Comparison of ENCODE assay signal across 16 cellular contexts in genomic region chr9:133892193-133892920, GRCh38.
DNase-seq lines count a peak whose midpoint lies in the region; ATAC-seq, FAIRE-seq and TF ChIP-seq lines count a peak whose summit lies in the region.
"Had no signal": no experiment of that assay in that cellular context is flagged by ENCODE, and none has a peak within 500 bp of the region (broad histone marks: within the 10 kb centered on the region; RNA-seq: fewer than 3 reads in every experiment).

No MANE protein-coding gene starts in this region.

- DNase-seq in LNCaP clone FGC (ENCODE audit: low read depth) (peak; percentile 23), NCI-H510A (lab: John Stamatoyannopoulos, UW) (peak; percentile 89), H1 (ENCODE audit: low read depth in 1 of 2, low spot score in 2 of 2) (peak in 1 of 2 experiments; percentile 42), T-helper 17 cell (no peak), NCI-H1105 (lab: John Stamatoyannopoulos, UW) (no peak)
- no peak for DNase-seq in stimulated activated naive B cell treated with anti-CD40 and anti-IgM and Interleukin-4, amounts not matched to agents 10 μg/mL and 1 μg/mL and 100 μg/mL, for 72 hours
- DNase-seq: activated CD4-positive, alpha-beta T cell treated with anti-CD3 and anti-CD28 coated beads for 1 hour; activated T-cell treated with anti-CD3 and anti-CD28 coated beads, Interleukin-2, amount 50 U/mL, for 1 hour; CD4-positive, alpha-beta T cell; foreskin fibroblast; Karpas-422; NCI-H524 treated with DMSO at 0.1 percent for 48 hours; sigmoid colon had no signal

- peaks cover 0 to 39% (median 19%) of the 10 kb centered on the region in 4 experiments; a peak in 6 of 7 replicates for H3K4me1 ChIP-seq in H1 (replicated peaks in 1 of 4; ENCODE audit: control insufficient read depth in 3 of 4, insufficient read depth in 4 of 4, low read length in 3 of 4)
- H3K4me1 ChIP-seq: sigmoid colon had no signal

- no peaks in the 10 kb centered on the region for H4K20me1 ChIP-seq in H1 (replicated peaks in 1 of 2; ENCODE audit: control insufficient read depth in 1 of 2, insufficient read depth in 2 of 2, low read length in 2 of 2)

- no peak for FAIRE-seq in H1 (lab: Jason Lieb, UNC)

- peaks cover 14% of the 10 kb centered on the region for H3K79me1 ChIP-seq in H1 (ENCODE audit: low read depth, low read length)

- H2AK5ac ChIP-seq in H1 (ENCODE audit: low read depth, low read length): no peak overlapping the region

- no peak overlapping the region for H4K8ac ChIP-seq in H1 (ENCODE audit: extremely low read depth, insufficient read depth, low read length)

- H2BK20ac ChIP-seq in H1 (ENCODE audit: low read length): no peak overlapping the region

- no peak overlapping the region for H2BK120ac ChIP-seq in H1 (replicated peaks; ENCODE audit: low read depth, low read length)

- no peak overlapping the region for H3K9ac ChIP-seq in H1 (replicated peaks in 1 of 4; ENCODE audit: extremely low read depth in 1 of 4, low read depth in 3 of 4, low read length in 3 of 4)

- no peak for TF ChIP-seq POLR2A in H1 (IDR thresholded peaks at IDR 0.05; ENCODE audit: control extremely low read depth in 1 of 2, low read depth in 2 of 2, low read length in 2 of 2)

- WGBS in H1 (ENCODE audit: extremely low coverage in 1 of 2, insufficient coverage in 1 of 2, insufficient read length in 1 of 2, insufficient replicate concordance in 2 of 2, low coverage in 1 of 2, low lambda C conversion rate in 2 of 2, missing lambda C conversion rate in 1 of 2), 2 experiments: 78% methylated on average over 12 of the region's 17 CpGs; no CpG with 5 or more reads in 1 of the 2 experiments

- no peak overlapping the region for H4K5ac ChIP-seq in H1 (ENCODE audit: insufficient read length, low read depth, low read length)

- H3K4ac ChIP-seq in H1 (replicated peaks; ENCODE audit: insufficient read length, low read depth, low read length): no peak overlapping the region

- H3K9me3 ChIP-seq in H1 (ENCODE audit: insufficient read depth in 2 of 2, low read depth in 1 of 2, low read length in 1 of 2) (no peaks in the 10 kb centered on the region), T-helper 17 cell (ENCODE audit: control insufficient read depth, low read length, poor library complexity, severe bottlenecking) (no peaks in the 10 kb centered on the region)
- H3K9me3 ChIP-seq: sigmoid colon, suprapubic skin had no signal

- peak overlapping the region; percentile 22 for H2BK12ac ChIP-seq in H1 (ENCODE audit: low read depth, low read length)

- H3K23ac ChIP-seq in H1 (ENCODE audit: insufficient read length): no peak overlapping the region

- TF ChIP-seq EP300 in H1 (IDR thresholded peaks at IDR 0.05; ENCODE audit: borderline replicate concordance in 1 of 2, low read depth in 2 of 2, low read length in 2 of 2): no peak

- peaks cover 0 to 18% of the 10 kb centered on the region in 2 experiments; a peak in 1 of 4 replicates for H3K79me2 ChIP-seq in H1 (ENCODE audit: control insufficient read depth in 1 of 2, insufficient read depth in 2 of 2, low read length in 2 of 2)

- no peaks in the 10 kb centered on the region for H3K9me3 Mint-ChIP-seq in stimulated activated naive B cell treated with anti-CD40 and anti-IgM and Interleukin-4, amounts not matched to agents 10 μg/mL and 1 μg/mL and 100 μg/mL, for 72 hours
- H3K9me3 Mint-ChIP-seq: CD4-positive, alpha-beta T cell had no signal

- peaks cover 33 to 41% of the 10 kb centered on the region in 2 donors for H3K36me3 Mint-ChIP-seq in stimulated activated naive B cell treated with anti-CD40 and anti-IgM and Interleukin-4, amounts not matched to agents 10 μg/mL and 1 μg/mL and 100 μg/mL, for 72 hours
- no peaks in the 10 kb centered on the region for H3K36me3 Mint-ChIP-seq in T-helper 17 cell (ENCODE audit: low read depth)

- no peak overlapping the region for H3K4me2 ChIP-seq in H1 (ENCODE audit: insufficient read depth in 1 of 2, low read depth in 2 of 2, low read length in 2 of 2)

- TF ChIP-seq CTCF in LNCaP clone FGC (IDR thresholded peaks at IDR 0.05; ENCODE audit: control insufficient read depth, extremely low read depth, insufficient read depth) (no peak), H1 (IDR thresholded peaks at IDR 0.05; ENCODE audit: control extremely low read depth in 1 of 3, insufficient read depth in 1 of 3, low read depth in 1 of 3, low read length in 3 of 3) (no peak)

- H3K27me3 Mint-ChIP-seq in stimulated activated naive B cell treated with anti-CD40 and anti-IgM and Interleukin-4, amounts not matched to agents 10 μg/mL and 1 μg/mL and 100 μg/mL, for 72 hours: no peaks in the 10 kb centered on the region
- no peaks in the 10 kb centered on the region for H3K27me3 Mint-ChIP-seq in T-helper 17 cell
- H3K27me3 Mint-ChIP-seq: CD4-positive, alpha-beta T cell had no signal

- peaks cover 32 to 58% of the 10 kb centered on the region in 2 donors for H3K4me1 Mint-ChIP-seq in stimulated activated naive B cell treated with anti-CD40 and anti-IgM and Interleukin-4, amounts not matched to agents 10 μg/mL and 1 μg/mL and 100 μg/mL, for 72 hours
- no peaks in the 10 kb centered on the region for H3K4me1 Mint-ChIP-seq in T-helper 17 cell

- H2BK15ac ChIP-seq in H1 (ENCODE audit: low read length): no peak overlapping the region

- H2AFZ ChIP-seq in H1 (ENCODE audit: low read length): no peak overlapping the region

- H3K4me3 ChIP-seq in LNCaP clone FGC (ENCODE audit: low read depth, low read length) (no peak overlapping the region), H1 (ENCODE audit: extremely low read depth in 1 of 4, insufficient read depth in 2 of 4, low read depth in 3 of 4, low read length in 4 of 4) (no peak overlapping the region)
- H3K4me3 ChIP-seq: sigmoid colon, suprapubic skin had no signal

- no peak overlapping the region for H3K56ac ChIP-seq in H1 (replicated peaks; ENCODE audit: insufficient read length, low read depth, low read length)

- H3K36me3 ChIP-seq in H1 (ENCODE audit: control insufficient read depth in 2 of 4, insufficient read depth in 4 of 4, low read length in 3 of 4): no peaks in the 10 kb centered on the region
- H3K36me3 ChIP-seq: sigmoid colon, suprapubic skin had no signal

- no peak for TF ChIP-seq RAD21 in H1 (IDR thresholded peaks at IDR 0.05 in 1 of 2, conservative IDR thresholded peaks at IDR 0.05 in 1 of 2; ENCODE audit: low read depth in 2 of 2, low read length in 2 of 2)

- H3K4me3 Mint-ChIP-seq in stimulated activated naive B cell treated with anti-CD40 and anti-IgM and Interleukin-4, amounts not matched to agents 10 μg/mL and 1 μg/mL and 100 μg/mL, for 72 hours: no peak overlapping the region
- H3K4me3 Mint-ChIP-seq in T-helper 17 cell: no peak overlapping the region
- H3K4me3 Mint-ChIP-seq: CD4-positive, alpha-beta T cell had no signal

- POLR2A ChIA-PET in H1 (lab: Charles Lee; ENCODE audit: partially characterized antibody): interaction anchor here (0.9 to 1.2 kb wide), 3 partner anchors 11 to 99 kb away, joined by 3 to 4 read pairs (median 3); no protein-coding TSS in a partner anchor

- no peak for ATAC-seq in stimulated activated naive B cell treated with anti-CD40 and anti-IgM and Interleukin-4, amounts not matched to agents 10 μg/mL and 1 μg/mL and 100 μg/mL, for 72 hours (replicated peaks)
- ATAC-seq in T-helper 17 cell (no peak), GM18909 (IDR thresholded peaks at IDR 0.05; ENCODE audit: poor library complexity, unreplicated experiment) (no peak)
- ATAC-seq: SK-N-SH treated with all-trans-retinoic acid at 6 μM for 48 hours had no signal

- H2BK5ac ChIP-seq in H1 (ENCODE audit: low read depth, low read length): peak overlapping the region; percentile 18; the same call in 1 of the 2 replicates

- no peak overlapping the region for H3K27ac ChIP-seq in H1 (ENCODE audit: low read depth, low read length)
- H3K27ac ChIP-seq: sigmoid colon, suprapubic skin had no signal

- CTCF ChIA-PET in H1 (lab: Charles Lee; ENCODE audit: partially characterized antibody): interaction anchor here (1.3 to 1.4 kb wide), 2 partner anchors 14 to 99 kb away, joined by 3 read pairs; no protein-coding TSS in a partner anchor

- no peaks in the 10 kb centered on the region; the same call in 1 of the 2 replicates for H3K23me2 ChIP-seq in H1 (ENCODE audit: low read depth, low read length)

- H3K27me3 ChIP-seq in H1 (replicated peaks in 1 of 4; ENCODE audit: control insufficient read depth in 3 of 4, extremely low read depth in 1 of 4, insufficient read depth in 3 of 4, low read length in 3 of 4): no peaks in the 10 kb centered on the region
- H3K27me3 ChIP-seq: sigmoid colon, suprapubic skin had no signal

- peak overlapping the region; percentile 77 for H3K27ac Mint-ChIP-seq in stimulated activated naive B cell treated with anti-CD40 and anti-IgM and Interleukin-4, amounts not matched to agents 10 μg/mL and 1 μg/mL and 100 μg/mL, for 72 hours
- no peak overlapping the region for H3K27ac Mint-ChIP-seq in T-helper 17 cell
- H3K27ac Mint-ChIP-seq: CD4-positive, alpha-beta T cell had no signal

- H3K14ac ChIP-seq in H1 (ENCODE audit: insufficient read length): no peak overlapping the region

- H3K18ac ChIP-seq in H1 (ENCODE audit: extremely low read depth, low read length): no peak overlapping the region

- peak overlapping the region; percentile 17 for H4K91ac ChIP-seq in H1 (replicated peaks; ENCODE audit: insufficient read length, low read length)

TF ChIP-seq in H1, 55 proteins besides CTCF, POLR2A, EP300 and RAD21:
- TF ChIP-seq CEBPB (IDR thresholded peaks at IDR 0.05; ENCODE audit: low read depth, low read length) (no peak), KDM1A (IDR thresholded peaks at IDR 0.05; ENCODE audit: borderline replicate concordance, low read length) (no peak), SIRT6 (IDR thresholded peaks at IDR 0.05; ENCODE audit: low read length) (no peak), CREB1 (IDR thresholded peaks at IDR 0.05) (no peak), BRCA1 (IDR thresholded peaks at IDR 0.05; ENCODE audit: low read depth, low read length) (no peak), POLR2AphosphoS5 (IDR thresholded peaks at IDR 0.05; ENCODE audit: low read depth, low read length) (no peak), SRF (IDR thresholded peaks at IDR 0.05; ENCODE audit: low read depth, low read length) (no peak), MAFK (IDR thresholded peaks at IDR 0.05; ENCODE audit: low read depth, low read length) (no peak), TBP (IDR thresholded peaks at IDR 0.05; ENCODE audit: low read depth, low read length) (no peak), CHD1 (IDR thresholded peaks at IDR 0.05; ENCODE audit: low read depth, low read length) (no peak), ATF3 (IDR thresholded peaks at IDR 0.05; ENCODE audit: insufficient read depth, low read depth, low read length) (no peak), TEAD4 (IDR thresholded peaks at IDR 0.05; ENCODE audit: low read depth, low read length) (no peak)

Comparison
In these comparisons a context has a peak if more than half of its experiments do, and no peak if none do; other contexts are left out.
1. DNase-seq: peak in LNCaP clone FGC (single experiment) and NCI-H510A (single experiment); none in stimulated activated naive B cell treated with anti-CD40 and anti-IgM and Interleukin-4, amounts not matched to agents 10 μg/mL and 1 μg/mL and 100 μg/mL, for 72 hours (single experiment), T-helper 17 cell (0 of 3) and NCI-H1105 (single experiment).